ENCODE assay signal across 8 cellular contexts in genomic region chr7:43071604-43072003, GRCh38. TPM values are rescaled to one million over a fixed set of nuclear protein-coding genes. Genes with fewer than 3 reads are reported as not detected.
DNase-seq lines count a peak whose midpoint lies in the region; ATAC-seq and TF ChIP-seq lines count a peak whose summit lies in the region.

No MANE protein-coding gene starts in this region.

- no peaks in the 10 kb centered on the region for H3K79me2 ChIP-seq in PC-3 (ENCODE audit: low read length)

- intact Hi-C loops in PC-3 (cut with micrococcal nuclease) (no loop called here), thyroid gland (cut with DNase I) (no loop called here)

- no peak overlapping the region for H3K4me3 Mint-ChIP-seq in activated naive CD4-positive, alpha-beta T cell treated with anti-CD3 and anti-CD28 coated beads, Interleukin-2, amount 10 ng/mL, durations not matched to agents 7 days and 5 days

- H3K27me3 ChIP-seq in PC-3 (ENCODE audit: low read length), result no peaks in the 10 kb centered on the region
- no peaks in the 10 kb centered on the region for H3K27me3 ChIP-seq in thyroid gland

- no peaks in the 10 kb centered on the region for H4K20me1 ChIP-seq in PC-3 (ENCODE audit: low read length)

- no peak overlapping the region for H2AFZ ChIP-seq in PC-3 (ENCODE audit: low read length)

- no peak overlapping the region for H3K4me2 ChIP-seq in PC-3 (ENCODE audit: low read length)

- peak; percentile 64 for TF ChIP-seq CTCF in PC-3 (conservative IDR thresholded peaks at IDR 0.05; ENCODE audit: low read depth, low read length)
- TF ChIP-seq CTCF in thyroid gland (IDR thresholded peaks at IDR 0.05), result peak in 2 of 6 experiments; percentile 31 to 34
- TF ChIP-seq CTCF in omental fat pad (IDR thresholded peaks at IDR 0.05), result no peak

- 47 to 48% methylated on average over 7 of the region's 7 CpGs for WGBS in thyroid gland, 2 donors

- no peak for ATAC-seq in PC-3
- no peak for ATAC-seq in omental fat pad (ENCODE audit: low FRiP score)
- no peak for ATAC-seq in GM18861 (IDR thresholded peaks at IDR 0.05; ENCODE audit: unreplicated experiment)

- H3F3A ChIP-seq in PC-3 (ENCODE audit: low read length, unreplicated experiment), result no peaks in the 10 kb centered on the region

- CTCF ChIA-PET in activated naive CD4-positive, alpha-beta T cell treated with anti-CD3 and anti-CD28 coated beads, Interleukin-2, amount 10 ng/mL, durations not matched to agents 7 days and 5 days (lab: Charles Lee), result interaction anchor here (1.0 to 1.8 kb wide), 3 partner anchors 9 to 130 kb away, joined by 3 to 6 read pairs (median 3); no protein-coding TSS in a partner anchor
- CTCF ChIA-PET in PC-3 (lab: Charles Lee), result interaction anchor here (0.6 kb wide), 1 partner anchor 797 kb away, joined by 4 read pairs; no protein-coding TSS in a partner anchor

- no peaks in the 10 kb centered on the region for H3K9me3 Mint-ChIP-seq in activated naive CD4-positive, alpha-beta T cell treated with anti-CD3 and anti-CD28 coated beads, Interleukin-2, amount 10 ng/mL, durations not matched to agents 7 days and 5 days

- H3K9me3 ChIP-seq in PC-3 (ENCODE audit: low read length), result no peaks in the 10 kb centered on the region
- no peaks in the 10 kb centered on the region for H3K9me3 ChIP-seq in thyroid gland

- TF ChIP-seq POLR2A in thyroid gland (IDR thresholded peaks at IDR 0.05), result no peak

- H3K4me3 ChIP-seq in PC-3 (ENCODE audit: low read length) (no peak overlapping the region), thyroid gland (replicated peaks in 1 of 3) (no peak overlapping the region)

- BruUV-seq in PC-3 (replicated peaks; lab: Mats Ljungman, UMichigan), result no TSS peak

- DNase-seq in activated naive CD4-positive, alpha-beta T cell treated with anti-CD3 and anti-CD28 coated beads, Interleukin-2, amount 10 ng/mL, durations not matched to agents 7 days and 5 days, result peak; percentile 38
- DNase-seq in activated naive CD4-positive, alpha-beta T cell treated with Interleukin-2 at 50 U/mL for 16 hours, result no peak
- peak; percentile 25 for DNase-seq in PC-3
- peak; percentile 3 for DNase-seq in fibroblast of the conjunctiva (ENCODE audit: low read depth)
- peak; percentile 5 to 14 for DNase-seq in thyroid gland
- no peak for DNase-seq in omental fat pad (ENCODE audit: low spot score)
- no peak for DNase-seq in DMS79 treated with DMSO at 0.1 percent for 48 hours (lab: John Stamatoyannopoulos, UW)

- H3K4me1 Mint-ChIP-seq in activated naive CD4-positive, alpha-beta T cell treated with anti-CD3 and anti-CD28 coated beads, Interleukin-2, amount 10 ng/mL, durations not matched to agents 7 days and 5 days, result no peaks in the 10 kb centered on the region

- peaks cover 6% of the 10 kb centered on the region for H3K27me3 Mint-ChIP-seq in activated naive CD4-positive, alpha-beta T cell treated with anti-CD3 and anti-CD28 coated beads, Interleukin-2, amount 10 ng/mL, durations not matched to agents 7 days and 5 days

- H3K27ac Mint-ChIP-seq in activated naive CD4-positive, alpha-beta T cell treated with anti-CD3 and anti-CD28 coated beads, Interleukin-2, amount 10 ng/mL, durations not matched to agents 7 days and 5 days, result no peak overlapping the region

- H3K36me3 Mint-ChIP-seq in activated naive CD4-positive, alpha-beta T cell treated with anti-CD3 and anti-CD28 coated beads, Interleukin-2, amount 10 ng/mL, durations not matched to agents 7 days and 5 days, result no peaks in the 10 kb centered on the region

- POLR2A ChIA-PET in PC-3 (lab: Charles Lee; ENCODE audit: unreplicated experiment), result no interaction called here

- H3K9ac ChIP-seq in PC-3 (ENCODE audit: low read length), result no peak overlapping the region

- H3K27ac ChIP-seq in PC-3 (ENCODE audit: low read length), result no peak overlapping the region
- peak overlapping the region in 1 of 3 donors; percentile 70 for H3K27ac ChIP-seq in thyroid gland

- H3K4me1 ChIP-seq in PC-3 (ENCODE audit: insufficient read depth, low read length) (no peaks in the 10 kb centered on the region), thyroid gland (peaks cover 0 to 15% of the 10 kb centered on the region in 2 donors)

- H3K9me2 ChIP-seq in PC-3 (replicated peaks; ENCODE audit: low read length), result no peaks in the 10 kb centered on the region

- no peaks in the 10 kb centered on the region for H3K36me3 ChIP-seq in PC-3 (ENCODE audit: low read depth, low read length)
- no peaks in the 10 kb centered on the region for H3K36me3 ChIP-seq in thyroid gland

RNA-seq across cellular contexts. Expression of gene HECW1, which starts 40.8 kb away (rescaled TPM):
- total RNA-seq in PC-3 (2014; rRNA removed) (3.0 and 3.6 TPM in 2 replicates), thyroid gland (1 to 10 TPM in 3 of 4 donors, under 1 TPM in 1; 0.67 to 4.7 (median 2.3) TPM), omental fat pad (under 1 TPM; 0.09 to 0.32 (median 0.12) TPM)

Comparison
In these comparisons a context has a peak if more than half of its experiments do, and no peak if none do; other contexts are left out.
1. DNase-seq: peak in activated naive CD4-positive, alpha-beta T cell treated with anti-CD3 and anti-CD28 coated beads, Interleukin-2, amount 10 ng/mL, durations not matched to agents 7 days and 5 days (single experiment), PC-3 (single experiment), fibroblast of the conjunctiva (single experiment) and thyroid gland (2 of 2); none in activated naive CD4-positive, alpha-beta T cell treated with Interleukin-2 at 50 U/mL for 16 hours (single experiment), omental fat pad (single experiment) and DMS79 treated with DMSO at 0.1 percent for 48 hours (single experiment).